ENCODE assay signal across 12 cellular contexts in the genomic region with DNA sequence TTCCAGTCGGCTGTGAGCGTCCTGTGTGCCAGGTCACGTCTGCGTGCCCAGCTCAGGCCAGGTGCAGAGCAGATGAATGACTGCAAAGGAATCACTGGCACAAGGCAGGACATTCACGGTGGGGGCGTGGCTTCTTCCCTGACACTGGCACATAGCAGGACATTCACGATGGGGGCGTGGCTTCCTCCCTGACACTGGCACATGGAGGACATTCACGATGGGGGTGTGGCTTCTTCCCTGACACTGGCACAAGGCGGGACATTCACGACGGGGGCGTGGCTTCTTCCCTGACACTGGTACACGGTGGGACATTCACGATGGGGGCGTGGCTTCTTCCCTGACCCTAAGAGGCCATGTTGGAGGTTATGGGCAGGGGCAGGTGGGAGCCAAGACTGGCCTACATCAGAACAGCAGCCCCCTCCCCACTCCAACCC.
DNase-seq lines count a peak whose midpoint lies in the region; ATAC-seq, FAIRE-seq and TF ChIP-seq lines count a peak whose summit lies in the region.
"Had no signal": no experiment of that assay in that cellular context is flagged by ENCODE, and none has a peak within 500 bp of the region (broad histone marks: within the 10 kb centered on the region; RNA-seq: fewer than 3 reads in every experiment).

No MANE protein-coding gene starts in this region.

- no peaks in the 10 kb centered on the region for H3K9me3 Mint-ChIP-seq in Calu3 (ENCODE audit: low read depth, unreplicated experiment)
- peaks cover 0 to 12% (median 7%) of the 10 kb centered on the region in 8 donors for H3K9me3 Mint-ChIP-seq in CD4-positive, alpha-beta memory T cell

- H3K4me1 Mint-ChIP-seq in Calu3 (ENCODE audit: low read depth, unreplicated experiment) = no peaks in the 10 kb centered on the region
- peaks cover 0 to 8% (median 3%) of the 10 kb centered on the region in 4 donors for H3K4me1 Mint-ChIP-seq in CD4-positive, alpha-beta memory T cell

- 68% methylated on average over 7 of the region's 16 CpGs for WGBS in HepG2 (ENCODE audit: low lambda C conversion rate)

- peaks cover 5% of the 10 kb centered on the region for H3K36me3 Mint-ChIP-seq in Calu3 (ENCODE audit: insufficient read depth, unreplicated experiment)
- no peaks in the 10 kb centered on the region for H3K36me3 Mint-ChIP-seq in CD4-positive, alpha-beta memory T cell

- H3K79me2 ChIP-seq in HepG2 (ENCODE audit: insufficient read depth, low read length) = no peaks in the 10 kb centered on the region

- TF ChIP-seq EP300 in HepG2 (IDR thresholded peaks at IDR 0.05; ENCODE audit: low read depth in 2 of 2, low read length in 2 of 2) (no peak), HepG2 (CRISPR knock-in tag; IDR thresholded peaks at IDR 0.05; ENCODE audit: borderline replicate concordance) (no peak)

- CTCF ChIA-PET in Calu3 (lab: Charles Lee) = no interaction called here
- CTCF ChIA-PET in HepG2 (lab: Yijun Ruan, JAX; ENCODE audit: low intra/inter-chr PET ratio, low total read pairs) = no interaction called here
- CTCF ChIA-PET in CD4-positive, alpha-beta memory T cell (lab: Charles Lee; ENCODE audit: partially characterized antibody) = interaction anchor here (1.6 kb wide), 1 partner anchor 21 kb away, joined by 3 read pairs; no protein-coding TSS in a partner anchor

- H3K9me3 ChIP-seq in WERI-Rb-1 (ENCODE audit: severe bottlenecking) (peaks cover under 1% of the 10 kb centered on the region), HepG2 (ENCODE audit: low read length) (no peaks in the 10 kb centered on the region)
- no peaks in the 10 kb centered on the region for H3K9me3 ChIP-seq in CD4-positive, alpha-beta memory T cell (ENCODE audit: control insufficient read depth in 1 of 2, low read length in 2 of 2)
- H3K9me3 ChIP-seq: ascending aorta, esophagus squamous epithelium had no signal

- H2AFZ ChIP-seq in HepG2 (ENCODE audit: low read length) = no peak overlapping the region

- intact Hi-C loops in Calu3 (cut with micrococcal nuclease; ENCODE audit: unreplicated experiment) (no loop called here), HepG2 (cut with micrococcal nuclease; ENCODE audit: unreplicated experiment) (no loop called here)
- intact Hi-C loops in CD4-positive, alpha-beta memory T cell (cut with micrococcal nuclease) = no loop called here

- H3K4me3 ChIP-seq in WERI-Rb-1 (ENCODE audit: low read depth, low read length) (no peak overlapping the region), HepG2 (replicated peaks in 1 of 3; ENCODE audit: insufficient read depth in 1 of 3, low read depth in 2 of 3, low read length in 3 of 3) (no peak overlapping the region)
- no peak overlapping the region for H3K4me3 ChIP-seq in CD4-positive, alpha-beta memory T cell (ENCODE audit: low read length in 2 of 2)
- H3K4me3 ChIP-seq: ascending aorta, esophagus squamous epithelium had no signal

- TF ChIP-seq CTCF in Calu3 (IDR thresholded peaks at IDR 0.05; ENCODE audit: unreplicated experiment) (no peak), WERI-Rb-1 (IDR thresholded peaks at IDR 0.05; ENCODE audit: low read depth, low read length) (no peak), HepG2 (CRISPR knock-in tag; IDR thresholded peaks at IDR 0.05) (no peak)

- TF ChIP-seq RAD21 in HepG2 (CRISPR knock-in tag; IDR thresholded peaks at IDR 0.05) = no peak

- H3K27ac Mint-ChIP-seq in Calu3 (ENCODE audit: unreplicated experiment) = no peak overlapping the region
- H3K27ac Mint-ChIP-seq in CD4-positive, alpha-beta memory T cell = no peak overlapping the region

- no TSS peak for BruUV-seq in Calu3 (replicated peaks; lab: Mats Ljungman, UMichigan)
- no TSS peak for BruUV-seq in HepG2 (replicated peaks; lab: Mats Ljungman, UMichigan)

- H4K20me1 ChIP-seq in HepG2 (ENCODE audit: insufficient read depth, low read length) = no peaks in the 10 kb centered on the region

- no peak for TF ChIP-seq POLR2A in HepG2 (IDR thresholded peaks at IDR 0.05; ENCODE audit: insufficient read depth in 1 of 2, low read depth in 2 of 2, low read length in 2 of 2)

- no peak for ATAC-seq in HepG2

- peak overlapping the region; percentile 9; the same call in 1 of the 2 replicates for H3K4me2 ChIP-seq in HepG2 (ENCODE audit: low read depth, low read length)

- no peak overlapping the region for H3K4me3 Mint-ChIP-seq in Calu3 (ENCODE audit: low read depth, unreplicated experiment)
- no peak overlapping the region for H3K4me3 Mint-ChIP-seq in CD4-positive, alpha-beta memory T cell

- H3K27ac ChIP-seq in WERI-Rb-1 (no peak overlapping the region), HepG2 (ENCODE audit: extremely low read length, insufficient read depth, low read length) (no peak overlapping the region)
- H3K27ac ChIP-seq in CD4-positive, alpha-beta memory T cell (ENCODE audit: low read depth, low read length) = no peak overlapping the region
- H3K27ac ChIP-seq: ascending aorta, esophagus squamous epithelium had no signal

- POLR2A ChIA-PET in HepG2 (lab: Yijun Ruan, JAX) = no interaction called here
- POLR2A ChIA-PET in CD4-positive, alpha-beta memory T cell (lab: Charles Lee; ENCODE audit: partially characterized antibody) = no interaction called here

- no peak for FAIRE-seq in HepG2 (lab: Jason Lieb, UNC)

- H3K36me3 ChIP-seq in WERI-Rb-1 (no peaks in the 10 kb centered on the region), HepG2 (replicated peaks in 1 of 2; ENCODE audit: control insufficient read depth in 1 of 2, insufficient read depth in 2 of 2, low read length in 2 of 2) (no peaks in the 10 kb centered on the region)
- no peaks in the 10 kb centered on the region for H3K36me3 ChIP-seq in CD4-positive, alpha-beta memory T cell (ENCODE audit: insufficient read depth, low read length)
- H3K36me3 ChIP-seq: ascending aorta, esophagus squamous epithelium had no signal

- in situ Hi-C loops in HepG2 (cut with HindIII; ENCODE audit: extremely low pct_ligation_motif_present, low pct_unique_long_range_greater_than_20kb) = no loop called here

- DNase-seq in Calu3 (peak; percentile 54), M059J (ENCODE audit: low read depth) (peak; percentile 56), WERI-Rb-1 (peak; percentile 30), HepG2 (ENCODE audit: low spot score) (peak; percentile 15), COLO668 (lab: John Stamatoyannopoulos, UW; ENCODE audit: unreplicated experiment) (no peak), NCI-H1105 treated with DMSO at 0.1 percent for 48 hours (lab: John Stamatoyannopoulos, UW) (no peak), dedifferentiated amniotic fluid mesenchymal stem cell (ENCODE audit: extremely low spot score) (no peak)
- no peak for DNase-seq in CD4-positive, alpha-beta memory T cell
- DNase-seq: DMS79, esophagus squamous epithelium, NCI-H1694 had no signal

- H3K4me1 ChIP-seq in HepG2 (ENCODE audit: insufficient read depth, low read length) = no peaks in the 10 kb centered on the region
- no peaks in the 10 kb centered on the region for H3K4me1 ChIP-seq in CD4-positive, alpha-beta memory T cell (ENCODE audit: insufficient read depth, low read length)
- H3K4me1 ChIP-seq: ascending aorta, esophagus squamous epithelium had no signal

- peaks cover 75% of the 10 kb centered on the region for H3K27me3 Mint-ChIP-seq in Calu3 (ENCODE audit: unreplicated experiment)
- peaks cover 4% of the 10 kb centered on the region in 2 donors for H3K27me3 Mint-ChIP-seq in CD4-positive, alpha-beta memory T cell

- H3K27me3 ChIP-seq in WERI-Rb-1 (ENCODE audit: insufficient read depth, low read depth, severe bottlenecking) (no peaks in the 10 kb centered on the region), HepG2 (ENCODE audit: control insufficient read depth in 1 of 2, insufficient read depth in 2 of 2, low read length in 2 of 2) (peaks cover 0 to 2% of the 10 kb centered on the region in 2 experiments; a peak in 2 of 5 replicates)
- no peaks in the 10 kb centered on the region for H3K27me3 ChIP-seq in CD4-positive, alpha-beta memory T cell (ENCODE audit: insufficient read depth, low read length)
- H3K27me3 ChIP-seq: ascending aorta had no signal

- no peak overlapping the region for H3K9ac ChIP-seq in HepG2 (ENCODE audit: insufficient read depth, low read depth, low read length)

TF ChIP-seq in HepG2, 621 proteins besides CTCF, POLR2A, EP300 and RAD21:
- TF ChIP-seq MBNL3 (CRISPR knock-in tag; conservative IDR thresholded peaks at IDR 0.05) = no peak
- no peak for TF ChIP-seq ZNF556 (CRISPR knock-in tag; IDR thresholded peaks at IDR 0.05; ENCODE audit: borderline replicate concordance)
- no peak for TF ChIP-seq HBP1 (CRISPR knock-in tag; IDR thresholded peaks at IDR 0.05; ENCODE audit: low read depth)
- no peak for TF ChIP-seq MXD4 (CRISPR knock-in tag; IDR thresholded peaks at IDR 0.05)

Comparison
In these comparisons a context has a peak if more than half of its experiments do, and no peak if none do; other contexts are left out.
1. DNase-seq: peak in Calu3 (single experiment), M059J (single experiment), WERI-Rb-1 (single experiment) and HepG2 (single experiment); none in COLO668 (single experiment), NCI-H1105 treated with DMSO at 0.1 percent for 48 hours (single experiment), CD4-positive, alpha-beta memory T cell (0 of 5) and dedifferentiated amniotic fluid mesenchymal stem cell (single experiment).